Comparison of ENCODE assay signal across 8 cellular contexts in genomic region chr20:45362804-45363610, GRCh38. TPM values are rescaled to one million over a fixed set of nuclear protein-coding genes. Genes with fewer than 3 reads are reported as not detected.
DNase-seq lines count a peak whose midpoint lies in the region; ATAC-seq and TF ChIP-seq lines count a peak whose summit lies in the region.

TSS of gene SYS1 (plus strand) at chr20:45363156. CDS start at chr20:45363532, 376 bp downstream.

- H3K9ac ChIP-seq in skeletal muscle tissue (ENCODE audit: low read depth in 1 of 3, low read length in 3 of 3): peak within 1 kb of the TSS; percentile 94 to 99 (median 96)

- TF ChIP-seq CTCF in VCaP (conservative IDR thresholded peaks at IDR 0.05): peak; percentile 99
- TF ChIP-seq CTCF in breast epithelium (IDR thresholded peaks at IDR 0.05): peak; percentile 81 to 96 (median 93)

- H3K4me1 ChIP-seq in breast epithelium (peaks cover 5 to 26% of the 10 kb centered on the region in 2 donors), skeletal muscle tissue (ENCODE audit: control insufficient read depth in 3 of 3, insufficient read depth in 3 of 3, low read length in 3 of 3) (peaks cover 30 to 47% (median 33%) of the 10 kb centered on the region in 3 donors)

- H3K4me3 ChIP-seq in breast epithelium (peak within 1 kb of the TSS; percentile 59 to 77 (median 62)), iPS-18c (ENCODE audit: insufficient read depth, low read depth, low read length) (peak within 1 kb of the TSS; percentile 98), skeletal muscle tissue (ENCODE audit: low read length in 3 of 3) (peak within 1 kb of the TSS; percentile 89 to 95 (median 91))

- H3K27me3 ChIP-seq in breast epithelium (no peaks in the 10 kb centered on the region), skeletal muscle tissue (ENCODE audit: control insufficient read depth in 3 of 3, insufficient read depth in 3 of 3, low read length in 3 of 3) (no peaks in the 10 kb centered on the region)

- ATAC-seq in GM18873 (IDR thresholded peaks at IDR 0.05; ENCODE audit: low FRiP score, unreplicated experiment): peak; percentile 70
- peak; percentile 76 for ATAC-seq in HG03139 (IDR thresholded peaks at IDR 0.05; ENCODE audit: unreplicated experiment)

- peak within 1 kb of the TSS; percentile 96 for H3K27ac ChIP-seq in VCaP
- H3K27ac ChIP-seq in breast epithelium: peak within 1 kb of the TSS; percentile 92 to 97
- peak within 1 kb of the TSS; percentile 96 for H3K27ac ChIP-seq in skeletal muscle tissue (ENCODE audit: low read depth, low read length)

- peak; percentile 71 for TF ChIP-seq POLR2A in breast epithelium (IDR thresholded peaks at IDR 0.05)

- peak; percentile 99 for DNase-seq in AG08395 (ENCODE audit: low spot score)
- peak; percentile 96 for DNase-seq in NCI-H2196 treated with DMSO at 0.1 percent for 48 hours (lab: John Stamatoyannopoulos, UW; ENCODE audit: unreplicated experiment)
- peak; percentile 97 to 98 for DNase-seq in breast epithelium (ENCODE audit: low spot score in 2 of 2)

- H3K36me3 ChIP-seq in breast epithelium: peaks cover 8% of the 10 kb centered on the region
- peaks cover 13 to 33% (median 29%) of the 10 kb centered on the region in 3 donors for H3K36me3 ChIP-seq in skeletal muscle tissue (ENCODE audit: control insufficient read depth in 3 of 3, insufficient read depth in 3 of 3, low read length in 3 of 3)

- intact Hi-C loops in breast epithelium (cut with DNase I; ENCODE audit: low total_unique reads): no loop called here

- no peaks in the 10 kb centered on the region for H3K9me3 ChIP-seq in breast epithelium
- H3K9me3 ChIP-seq in iPS-18c (ENCODE audit: control insufficient read depth, insufficient read depth, low read length): no peaks in the 10 kb centered on the region
- H3K9me3 ChIP-seq in skeletal muscle tissue (ENCODE audit: control insufficient read depth in 3 of 3, low read length in 3 of 3): no peaks in the 10 kb centered on the region

RNA-seq across cellular contexts. Expression of gene SYS1, which starts in this region (rescaled TPM):
- total RNA-seq in breast epithelium (10 to 100 TPM; 30.8 to 56.3 (median 47.3) TPM), skeletal muscle tissue (13.6 TPM)

Comparison
In these comparisons a context has a peak if more than half of its experiments do, and no peak if none do; other contexts are left out.
1. Peak in every context shown above with its lines: DNase-seq, ATAC-seq, H3K4me3 ChIP-seq and H3K27ac ChIP-seq.